In genomic region chr17:75846701-75847594, GRCh38 we compare ENCODE assay signal across 1 cellular context.
TF ChIP-seq lines count a peak whose summit lies in the region.

No MANE protein-coding gene starts in this region.

TF ChIP-seq in HepG2, 621 proteins besides CTCF, POLR2A, EP300 and RAD21 (continued from another document and continues in another):
- TF ChIP-seq ETS1 (CRISPR knock-in tag; IDR thresholded peaks at IDR 0.05): no peak
- TF ChIP-seq ZNF362 (CRISPR knock-in tag; IDR thresholded peaks at IDR 0.05; ENCODE audit: borderline replicate concordance): peak; percentile 73; the same call in 1 of the 2 replicates
- no peak for TF ChIP-seq TEF (CRISPR knock-in tag; IDR thresholded peaks at IDR 0.05)
- no peak for TF ChIP-seq ZNF510 (CRISPR knock-in tag; IDR thresholded peaks at IDR 0.05; ENCODE audit: low read depth)
- peak; percentile 86; the same call in 1 of the 2 replicates for TF ChIP-seq ZBTB20 (CRISPR knock-in tag; IDR thresholded peaks at IDR 0.05; ENCODE audit: borderline replicate concordance, low read depth)
- TF ChIP-seq RFXANK (CRISPR knock-in tag; IDR thresholded peaks at IDR 0.05): no peak
- TF ChIP-seq ZBTB2 (CRISPR knock-in tag; IDR thresholded peaks at IDR 0.05; ENCODE audit: low read depth): no peak
- no peak for TF ChIP-seq RFX3 (CRISPR knock-in tag; IDR thresholded peaks at IDR 0.05)
- TF ChIP-seq HMGA1 (CRISPR knock-in tag; conservative IDR thresholded peaks at IDR 0.05): no peak
- TF ChIP-seq PRMT3 (CRISPR knock-in tag; IDR thresholded peaks at IDR 0.05; ENCODE audit: borderline replicate concordance, low read depth): no peak
- TF ChIP-seq ZNF776 (CRISPR knock-in tag; IDR thresholded peaks at IDR 0.05): no peak; the same call in 1 of the 2 replicates
- peak; percentile 56 for TF ChIP-seq SKI (IDR thresholded peaks at IDR 0.05; ENCODE audit: partially characterized antibody)
- no peak for TF ChIP-seq ZFP36L2 (CRISPR knock-in tag; IDR thresholded peaks at IDR 0.05)
- peak; percentile 42; the same call in 1 of the 2 replicates for TF ChIP-seq KDM5A (IDR thresholded peaks at IDR 0.05; ENCODE audit: borderline replicate concordance, low read length)
- TF ChIP-seq PHB2 (IDR thresholded peaks at IDR 0.05; ENCODE audit: partially characterized antibody): no peak
- peak; percentile 70; the same call in 1 of the 2 replicates for TF ChIP-seq TOPORS (CRISPR knock-in tag; IDR thresholded peaks at IDR 0.05)
- TF ChIP-seq KAT7 (CRISPR knock-in tag; IDR thresholded peaks at IDR 0.05; ENCODE audit: borderline replicate concordance): 0 out of 2 replicates have a peak, but pooled peaks have one; percentile 24
- no peak for TF ChIP-seq SMAD9 (CRISPR knock-in tag; IDR thresholded peaks at IDR 0.05)
- TF ChIP-seq NR0B2 (CRISPR knock-in tag; IDR thresholded peaks at IDR 0.05): peak; percentile 90
- no peak for TF ChIP-seq CHD4 (IDR thresholded peaks at IDR 0.05; ENCODE audit: borderline replicate concordance, low read length)
- peak; percentile 98; the same call in 1 of the 2 replicates for TF ChIP-seq ZNF703 (CRISPR knock-in tag; IDR thresholded peaks at IDR 0.05; ENCODE audit: borderline replicate concordance)
- no peak for TF ChIP-seq HNRNPUL1 (IDR thresholded peaks at IDR 0.05; ENCODE audit: low read depth, low read length)
- TF ChIP-seq ZBTB40 (IDR thresholded peaks at IDR 0.05): no peak
- peak; percentile 91 for TF ChIP-seq ZBTB40 (CRISPR knock-in tag; IDR thresholded peaks at IDR 0.05)
- TF ChIP-seq BRD4 (CRISPR knock-in tag; IDR thresholded peaks at IDR 0.05): peak; percentile 82; the same call in 1 of the 2 replicates
- TF ChIP-seq SMARCC2 (IDR thresholded peaks at IDR 0.05): no peak
- peak; percentile 93; the same call in 1 of the 2 replicates for TF ChIP-seq ZNF572 (CRISPR knock-in tag; IDR thresholded peaks at IDR 0.05)
- TF ChIP-seq ZNF234 (CRISPR knock-in tag; conservative IDR thresholded peaks at IDR 0.05): no peak
- no peak for TF ChIP-seq ZNF24 (IDR thresholded peaks at IDR 0.05)
- peak; percentile 90 for TF ChIP-seq SP4 (CRISPR knock-in tag; IDR thresholded peaks at IDR 0.05)
- TF ChIP-seq TRIM22 (IDR thresholded peaks at IDR 0.05): no peak
- TF ChIP-seq ZHX1 (CRISPR knock-in tag; IDR thresholded peaks at IDR 0.05; ENCODE audit: low read depth): peak; percentile 85
